ENCODE assay signal across 1 cellular context in the genomic region with DNA sequence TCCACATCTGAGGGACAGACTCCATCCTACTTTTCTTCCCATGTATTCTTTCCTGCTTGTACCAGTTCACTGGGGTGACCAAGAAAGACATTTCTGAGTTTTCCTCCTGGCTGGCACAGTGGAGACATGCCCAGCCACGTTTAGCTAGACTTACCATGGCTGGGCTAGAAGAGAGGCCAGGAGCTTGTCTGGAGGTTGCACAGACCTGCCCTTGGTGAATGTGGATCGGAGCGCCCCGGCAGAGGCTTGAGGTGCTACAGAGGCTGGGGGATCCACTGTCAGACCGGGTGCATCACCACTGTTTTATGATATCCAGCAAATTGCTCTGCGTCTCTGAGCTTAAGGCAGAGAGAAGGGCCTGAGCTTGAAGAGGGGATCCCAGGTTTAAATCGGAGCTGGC.
TF ChIP-seq lines count a peak whose summit lies in the region.

No MANE protein-coding gene starts in this region.

TF ChIP-seq in GM12878, 131 proteins besides CTCF, POLR2A, EP300 and RAD21:
- TF ChIP-seq SPI1 (IDR thresholded peaks at IDR 0.05; ENCODE audit: borderline replicate concordance, insufficient read depth, low read depth, low read length) (no peak), SMC3 (IDR thresholded peaks at IDR 0.05; ENCODE audit: borderline replicate concordance, low read length) (no peak), CEBPB (IDR thresholded peaks at IDR 0.05; ENCODE audit: borderline replicate concordance in 1 of 2, low read depth in 2 of 2, low read length in 2 of 2) (no peak), BRCA1 (IDR thresholded peaks at IDR 0.05; ENCODE audit: low read depth, low read length) (no peak)
- TF ChIP-seq, protein P1, sequence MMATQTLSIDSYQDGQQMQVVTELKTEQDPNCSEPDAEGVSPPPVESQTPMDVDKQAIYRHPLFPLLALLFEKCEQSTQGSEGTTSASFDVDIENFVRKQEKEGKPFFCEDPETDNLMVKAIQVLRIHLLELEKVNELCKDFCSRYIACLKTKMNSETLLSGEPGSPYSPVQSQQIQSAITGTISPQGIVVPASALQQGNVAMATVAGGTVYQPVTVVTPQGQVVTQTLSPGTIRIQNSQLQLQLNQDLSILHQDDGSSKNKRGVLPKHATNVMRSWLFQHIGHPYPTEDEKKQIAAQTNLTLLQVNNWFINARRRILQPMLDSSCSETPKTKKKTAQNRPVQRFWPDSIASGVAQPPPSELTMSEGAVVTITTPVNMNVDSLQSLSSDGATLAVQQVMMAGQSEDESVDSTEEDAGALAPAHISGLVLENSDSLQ (IDR thresholded peaks at IDR 0.05): no peak
